26 cellular contexts compared by ENCODE assay signal in genomic region chr16:65481956-65482355, GRCh38.
"Had no signal": no experiment of that assay in that cellular context is flagged by ENCODE, and none has a peak within 500 bp of the region (broad histone marks: within the 10 kb centered on the region; RNA-seq: fewer than 3 reads in every experiment).

No MANE protein-coding gene starts in this region.

- H3K27me3 Mint-ChIP-seq: activated B cell treated with CpG ODN at 0.5 μM for 24 hours; activated CD4-positive, alpha-beta T cell treated with anti-CD3 and anti-CD28 coated beads, Interleukin-2, amount 10 ng/mL, durations not matched to agents 24 days and 14 days; activated CD8-positive, alpha-beta memory T cell treated with anti-CD3 and anti-CD28 coated beads, Interleukin-2, amount 10 ng/mL, durations not matched to agents 7 days and 5 days; activated naive CD4-positive, alpha-beta T cell treated with anti-CD3 and anti-CD28 coated beads, Interleukin-2, amount 50 U/mL, for 24 hours; activated T-cell treated with anti-CD3 and anti-CD28 coated beads, Interleukin-2, amount 50 U/mL, for 24 hours; central memory CD8-positive, alpha-beta T cell; T-cell had no signal

- H3K36me3 Mint-ChIP-seq: activated CD8-positive, alpha-beta memory T cell treated with anti-CD3 and anti-CD28 coated beads, Interleukin-2, amount 10 ng/mL, durations not matched to agents 7 days and 5 days; activated naive CD4-positive, alpha-beta T cell treated with anti-CD3 and anti-CD28 coated beads, Interleukin-2, amount 50 U/mL, for 24 hours; T-cell had no signal

- H3K27ac Mint-ChIP-seq: activated B cell treated with CpG ODN at 0.5 μM for 24 hours; activated CD4-positive, alpha-beta T cell treated with anti-CD3 and anti-CD28 coated beads, Interleukin-2, amount 10 ng/mL, durations not matched to agents 24 days and 14 days; activated CD8-positive, alpha-beta memory T cell treated with anti-CD3 and anti-CD28 coated beads, Interleukin-2, amount 10 ng/mL, durations not matched to agents 7 days and 5 days; activated naive CD4-positive, alpha-beta T cell treated with anti-CD3 and anti-CD28 coated beads, Interleukin-2, amount 50 U/mL, for 24 hours; activated T-cell treated with anti-CD3 and anti-CD28 coated beads, Interleukin-2, amount 50 U/mL, for 24 hours; activated T-helper 1 cell treated with anti-CD3 and anti-CD28 coated beads, Interleukin-12 subunit alpha, Interleukin-12 subunit beta, Interleukin-2, Interleukin-4 antibody, amounts not matched to agents 30 ng/mL and 10 ng/mL and 1 ng/mL, durations not matched to agents 14 hours and 24 hours and 36 hours; T-cell had no signal

- FAIRE-seq: RCC 7860, TTC549 had no signal

- H3K4me3 ChIP-seq: SK-N-MC had no signal

- H3K4me3 Mint-ChIP-seq: activated B cell treated with CpG ODN at 0.5 μM for 24 hours; activated CD4-positive, alpha-beta T cell treated with anti-CD3 and anti-CD28 coated beads, Interleukin-2, amount 10 ng/mL, durations not matched to agents 24 days and 14 days; activated CD8-positive, alpha-beta memory T cell treated with anti-CD3 and anti-CD28 coated beads, Interleukin-2, amount 10 ng/mL, durations not matched to agents 7 days and 5 days; activated naive CD4-positive, alpha-beta T cell treated with anti-CD3 and anti-CD28 coated beads, Interleukin-2, amount 50 U/mL, for 24 hours; activated T-cell treated with anti-CD3 and anti-CD28 coated beads, Interleukin-2, amount 50 U/mL, for 24 hours; activated T-helper 1 cell treated with anti-CD3 and anti-CD28 coated beads, Interleukin-12 subunit alpha, Interleukin-12 subunit beta, Interleukin-2, Interleukin-4 antibody, amounts not matched to agents 30 ng/mL and 10 ng/mL and 1 ng/mL, durations not matched to agents 14 hours and 24 hours and 36 hours; central memory CD8-positive, alpha-beta T cell; T-cell had no signal

- ATAC-seq: activated CD8-positive, alpha-beta memory T cell treated with anti-CD3 and anti-CD28 coated beads, Interleukin-2, amount 10 ng/mL, durations not matched to agents 7 days and 5 days; Right ventricle myocardium inferior; T-cell had no signal

- H3K9me3 Mint-ChIP-seq: activated CD4-positive, alpha-beta T cell treated with anti-CD3 and anti-CD28 coated beads, Interleukin-2, amount 10 ng/mL, durations not matched to agents 24 days and 14 days; activated naive CD4-positive, alpha-beta T cell treated with anti-CD3 and anti-CD28 coated beads, Interleukin-2, amount 50 U/mL, for 24 hours had no signal

- H3K4me1 Mint-ChIP-seq: activated B cell treated with CpG ODN at 0.5 μM for 24 hours; activated CD4-positive, alpha-beta T cell treated with anti-CD3 and anti-CD28 coated beads, Interleukin-2, amount 10 ng/mL, durations not matched to agents 24 days and 14 days; activated CD8-positive, alpha-beta memory T cell treated with anti-CD3 and anti-CD28 coated beads, Interleukin-2, amount 10 ng/mL, durations not matched to agents 7 days and 5 days; activated naive CD4-positive, alpha-beta T cell treated with anti-CD3 and anti-CD28 coated beads, Interleukin-2, amount 50 U/mL, for 24 hours; central memory CD8-positive, alpha-beta T cell; T-cell had no signal

- H3K27ac ChIP-seq: SK-N-MC had no signal

- DNase-seq: activated B cell treated with CpG ODN at 0.5 μM for 24 hours; activated CD4-positive, alpha-beta T cell treated with anti-CD3 and anti-CD28 coated beads for 1 hour; activated CD4-positive, alpha-beta T cell treated with anti-CD3 and anti-CD28 coated beads, Interleukin-2, amount 10 ng/mL, durations not matched to agents 24 days and 14 days; activated CD4-positive, alpha-beta T cell treated with anti-CD3 and anti-CD28 coated beads, Interleukin-2, amount 50 U/mL, for 48 hours; activated CD8-positive, alpha-beta memory T cell treated with anti-CD3 and anti-CD28 coated beads, Interleukin-2, amount 10 ng/mL, durations not matched to agents 7 days and 5 days; activated effector memory CD4-positive, alpha-beta T cell treated with Interleukin-2 at 50 U/mL for 16 hours; activated naive CD4-positive, alpha-beta T cell; activated T-cell treated with anti-CD3 and anti-CD28 coated beads, Interleukin-2, amount 50 U/mL, for 24 hours; aorta; Kasumi-1; KBM-7; NCI-H1092; NCI-H1417; NCI-H1930; NCI-H446; NCI-H524; T-cell; T-helper 2 cell; T1000 had no signal
